In the genomic region with DNA sequence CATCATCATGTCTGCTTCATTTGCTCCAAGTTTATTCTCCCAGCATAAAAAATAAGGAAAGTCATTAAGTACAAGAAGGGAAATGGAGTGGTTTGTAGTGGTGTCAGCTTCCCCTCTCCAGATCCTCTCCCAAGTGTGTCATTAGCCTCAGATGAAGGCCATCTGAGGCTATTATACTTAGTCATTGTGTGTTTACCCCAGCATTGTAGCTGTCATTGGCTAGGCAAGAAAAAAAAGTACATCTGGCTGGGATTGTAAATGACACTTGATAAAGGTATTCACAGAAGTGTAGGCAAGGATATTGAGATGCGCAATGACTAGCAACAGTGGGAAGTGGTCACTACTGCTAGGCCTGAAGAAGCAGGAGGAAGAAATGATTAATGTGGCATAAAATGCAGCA, we compare ENCODE assay signal across 15 cellular contexts.
DNase-seq lines count a peak whose midpoint lies in the region; ATAC-seq and TF ChIP-seq lines count a peak whose summit lies in the region.
"Had no signal": no experiment of that assay in that cellular context is flagged by ENCODE, and none has a peak within 500 bp of the region (broad histone marks: within the 10 kb centered on the region; RNA-seq: fewer than 3 reads in every experiment).

No MANE protein-coding gene starts in this region.

- H3K9me3 ChIP-seq in mammary epithelial cell (replicated peaks; ENCODE audit: insufficient read depth, low read length) = no peaks in the 10 kb centered on the region
- H3K9me3 ChIP-seq: thyroid gland had no signal

- WGBS in mammary epithelial cell (ENCODE audit: low coverage, missing lambda C conversion rate) = 93% methylated on average over 1 of the region's 1 CpG

- no peaks in the 10 kb centered on the region for H3K79me2 ChIP-seq in mammary epithelial cell (ENCODE audit: insufficient read depth, low read length)

- no peaks in the 10 kb centered on the region for H3K4me1 ChIP-seq in mammary epithelial cell (ENCODE audit: insufficient read depth, low read length)
- H3K4me1 ChIP-seq: thyroid gland had no signal

- no peak overlapping the region for H2AFZ ChIP-seq in mammary epithelial cell (ENCODE audit: low read depth, low read length)

- H3K9me3 Mint-ChIP-seq in MCF 10A (ENCODE audit: unreplicated experiment) = no peaks in the 10 kb centered on the region
- peaks cover 5 to 6% of the 10 kb centered on the region in 2 donors for H3K9me3 Mint-ChIP-seq in stimulated activated naive CD8-positive, alpha-beta T cell treated with anti-CD3 and anti-CD28 coated beads, Interleukin-15, amount 100 ng/mL, for 72 hours
- H3K9me3 Mint-ChIP-seq in activated T-helper 2 cell treated with anti-CD3 and anti-CD28 coated beads, Interferon-gamma antibody, Interleukin-2, Interleukin-4, amounts not matched to agents 10 μg/mL and 5 μg/mL and 100 μg/mL, durations not matched to agents 14 hours and 24 hours and 36 hours = no peaks in the 10 kb centered on the region
- H3K9me3 Mint-ChIP-seq in activated T-helper 17 cell treated with anti-CD3 and anti-CD28 coated beads, Interleukin-2, amount 50 U/mL, for 72 hours = no peaks in the 10 kb centered on the region
- H3K9me3 Mint-ChIP-seq: activated naive CD8-positive, alpha-beta T cell treated with anti-CD3 and anti-CD28 coated beads for 36 hours had no signal

- H3K27me3 ChIP-seq in mammary epithelial cell (ENCODE audit: insufficient read depth, low read length) = peaks cover 1% of the 10 kb centered on the region
- H3K27me3 ChIP-seq: thyroid gland had no signal

- no peaks in the 10 kb centered on the region for H4K20me1 ChIP-seq in mammary epithelial cell (ENCODE audit: insufficient read depth, low read length)

- CTCF ChIA-PET in mammary epithelial cell (lab: Charles Lee; ENCODE audit: low non-redundant PET) = no interaction called here
- CTCF ChIA-PET in MCF 10A (lab: Yijun Ruan, JAX) = interaction anchor here (1.0 to 2.2 kb wide), 2 partner anchors 23 to 26 kb away, joined by 3 to 12 read pairs; no protein-coding TSS in a partner anchor

- intact Hi-C loops in mammary epithelial cell (cut with micrococcal nuclease) (no loop called here), MCF 10A (cut with micrococcal nuclease) (no loop called here)
- intact Hi-C loops in activated T-helper 2 cell treated with anti-CD3 and anti-CD28 coated beads, Interferon-gamma antibody, Interleukin-2, Interleukin-4, amounts not matched to agents 10 μg/mL and 5 μg/mL and 100 μg/mL, durations not matched to agents 14 hours and 24 hours and 36 hours (cut with micrococcal nuclease) = no loop called here

- ATAC-seq in stimulated activated naive CD8-positive, alpha-beta T cell treated with anti-CD3 and anti-CD28 coated beads, Interleukin-15, amount 100 ng/mL, for 72 hours = no peak
- ATAC-seq in HG03460 (IDR thresholded peaks at IDR 0.05; ENCODE audit: unreplicated experiment) = no peak
- no peak for ATAC-seq in activated T-helper 17 cell treated with anti-CD3 and anti-CD28 coated beads, Interleukin-2, amount 50 U/mL, for 72 hours (replicated peaks)
- ATAC-seq: WTC11 had no signal

- no peak overlapping the region for H3K4me3 Mint-ChIP-seq in MCF 10A (ENCODE audit: unreplicated experiment)
- H3K4me3 Mint-ChIP-seq in stimulated activated naive CD8-positive, alpha-beta T cell treated with anti-CD3 and anti-CD28 coated beads, Interleukin-15, amount 100 ng/mL, for 72 hours = no peak overlapping the region
- H3K4me3 Mint-ChIP-seq in activated T-helper 2 cell treated with anti-CD3 and anti-CD28 coated beads, Interferon-gamma antibody, Interleukin-2, Interleukin-4, amounts not matched to agents 10 μg/mL and 5 μg/mL and 100 μg/mL, durations not matched to agents 14 hours and 24 hours and 36 hours (ENCODE audit: low read depth) = no peak overlapping the region
- H3K4me3 Mint-ChIP-seq in activated T-helper 17 cell treated with anti-CD3 and anti-CD28 coated beads, Interleukin-2, amount 50 U/mL, for 72 hours = no peak overlapping the region
- H3K4me3 Mint-ChIP-seq: activated naive CD8-positive, alpha-beta T cell treated with anti-CD3 and anti-CD28 coated beads for 36 hours; WTC11 had no signal

- in situ Hi-C loops in mammary epithelial cell (cut with MboI; ENCODE audit: low sequenced_read_pairs in 2 of 2) = no loop called here

- TF ChIP-seq CTCF in mammary epithelial cell (conservative IDR thresholded peaks at IDR 0.05 in 1 of 2, IDR thresholded peaks at IDR 0.05 in 1 of 2; ENCODE audit: extremely low read depth in 1 of 2, insufficient read depth in 1 of 2, low read depth in 1 of 2, low read length in 2 of 2) (no peak), MCF 10A (IDR thresholded peaks at IDR 0.05; ENCODE audit: unreplicated experiment) (no peak), fibroblast of pulmonary artery (IDR thresholded peaks at IDR 0.05; ENCODE audit: low read length, missing control alignments) (no peak)

- H3K36me3 ChIP-seq in mammary epithelial cell (ENCODE audit: insufficient read depth, low read length) = no peaks in the 10 kb centered on the region
- H3K36me3 ChIP-seq: thyroid gland had no signal

- no peak overlapping the region for H3K4me3 ChIP-seq in mammary epithelial cell (replicated peaks in 1 of 3; ENCODE audit: insufficient read depth in 1 of 3, low read depth in 2 of 3, low read length in 3 of 3)
- no peak overlapping the region for H3K4me3 ChIP-seq in fibroblast of pulmonary artery (replicated peaks; ENCODE audit: low read depth, low read length)
- H3K4me3 ChIP-seq: thyroid gland had no signal

- POLR2A ChIA-PET in MCF 10A (lab: Yijun Ruan, JAX) = no interaction called here

- H3K27ac Mint-ChIP-seq in MCF 10A (ENCODE audit: low read depth, unreplicated experiment) = no peak overlapping the region
- no peak overlapping the region for H3K27ac Mint-ChIP-seq in stimulated activated naive CD8-positive, alpha-beta T cell treated with anti-CD3 and anti-CD28 coated beads, Interleukin-15, amount 100 ng/mL, for 72 hours
- H3K27ac Mint-ChIP-seq in activated T-helper 2 cell treated with anti-CD3 and anti-CD28 coated beads, Interferon-gamma antibody, Interleukin-2, Interleukin-4, amounts not matched to agents 10 μg/mL and 5 μg/mL and 100 μg/mL, durations not matched to agents 14 hours and 24 hours and 36 hours = no peak overlapping the region
- H3K27ac Mint-ChIP-seq in activated T-helper 17 cell treated with anti-CD3 and anti-CD28 coated beads, Interleukin-2, amount 50 U/mL, for 72 hours = no peak overlapping the region
- H3K27ac Mint-ChIP-seq: activated naive CD8-positive, alpha-beta T cell treated with anti-CD3 and anti-CD28 coated beads for 36 hours; WTC11 had no signal

- dilution Hi-C loops in mammary epithelial cell (cut with HindIII; ENCODE audit: low sequenced_read_pairs) = no loop called here

- H3K4me1 Mint-ChIP-seq in MCF 10A (ENCODE audit: insufficient read depth, unreplicated experiment) = no peaks in the 10 kb centered on the region
- peaks cover 13% of the 10 kb centered on the region for H3K4me1 Mint-ChIP-seq in stimulated activated naive CD8-positive, alpha-beta T cell treated with anti-CD3 and anti-CD28 coated beads, Interleukin-15, amount 100 ng/mL, for 72 hours
- peaks cover 9% of the 10 kb centered on the region for H3K4me1 Mint-ChIP-seq in activated T-helper 2 cell treated with anti-CD3 and anti-CD28 coated beads, Interferon-gamma antibody, Interleukin-2, Interleukin-4, amounts not matched to agents 10 μg/mL and 5 μg/mL and 100 μg/mL, durations not matched to agents 14 hours and 24 hours and 36 hours (ENCODE audit: low read depth)
- peaks cover 12% of the 10 kb centered on the region for H3K4me1 Mint-ChIP-seq in activated T-helper 17 cell treated with anti-CD3 and anti-CD28 coated beads, Interleukin-2, amount 50 U/mL, for 72 hours
- H3K4me1 Mint-ChIP-seq: WTC11 had no signal

- no peaks in the 10 kb centered on the region for H3K36me3 Mint-ChIP-seq in MCF 10A (ENCODE audit: insufficient read depth, unreplicated experiment)
- no peaks in the 10 kb centered on the region for H3K36me3 Mint-ChIP-seq in activated T-helper 2 cell treated with anti-CD3 and anti-CD28 coated beads, Interferon-gamma antibody, Interleukin-2, Interleukin-4, amounts not matched to agents 10 μg/mL and 5 μg/mL and 100 μg/mL, durations not matched to agents 14 hours and 24 hours and 36 hours (ENCODE audit: low read depth)
- H3K36me3 Mint-ChIP-seq in activated T-helper 17 cell treated with anti-CD3 and anti-CD28 coated beads, Interleukin-2, amount 50 U/mL, for 72 hours (ENCODE audit: low read depth) = no peaks in the 10 kb centered on the region
- H3K36me3 Mint-ChIP-seq: activated naive CD8-positive, alpha-beta T cell treated with anti-CD3 and anti-CD28 coated beads for 36 hours; WTC11 had no signal

- peaks cover 7% of the 10 kb centered on the region for H3K27me3 Mint-ChIP-seq in MCF 10A (ENCODE audit: insufficient read depth, unreplicated experiment)
- H3K27me3 Mint-ChIP-seq in stimulated activated naive CD8-positive, alpha-beta T cell treated with anti-CD3 and anti-CD28 coated beads, Interleukin-15, amount 100 ng/mL, for 72 hours = no peaks in the 10 kb centered on the region
- peaks cover 6% of the 10 kb centered on the region for H3K27me3 Mint-ChIP-seq in activated T-helper 2 cell treated with anti-CD3 and anti-CD28 coated beads, Interferon-gamma antibody, Interleukin-2, Interleukin-4, amounts not matched to agents 10 μg/mL and 5 μg/mL and 100 μg/mL, durations not matched to agents 14 hours and 24 hours and 36 hours (ENCODE audit: low read depth)
- H3K27me3 Mint-ChIP-seq in activated T-helper 17 cell treated with anti-CD3 and anti-CD28 coated beads, Interleukin-2, amount 50 U/mL, for 72 hours = no peaks in the 10 kb centered on the region
- H3K27me3 Mint-ChIP-seq: activated naive CD8-positive, alpha-beta T cell treated with anti-CD3 and anti-CD28 coated beads for 36 hours had no signal

- BruUV-seq in mammary epithelial cell (replicated peaks; lab: Mats Ljungman, UMichigan) = no TSS peak
- no TSS peak for BruUV-seq in MCF 10A (replicated peaks; lab: Mats Ljungman, UMichigan)

- peak; percentile 22 for DNase-seq in mammary epithelial cell
- DNase-seq in MCF 10A (ENCODE audit: unreplicated experiment) = no peak
- peak; percentile 82 for DNase-seq in NCI-H510A treated with DMSO at 0.1 percent for 48 hours (lab: John Stamatoyannopoulos, UW)
- DNase-seq in fibroblast of pulmonary artery (ENCODE audit: low read depth) = peak; percentile 16
- no peak for DNase-seq in stimulated activated naive CD8-positive, alpha-beta T cell treated with anti-CD3 and anti-CD28 coated beads, Interleukin-15, amount 100 ng/mL, for 72 hours
- DNase-seq in activated T-helper 2 cell treated with anti-CD3 and anti-CD28 coated beads, Interferon-gamma antibody, Interleukin-2, Interleukin-4, amounts not matched to agents 10 μg/mL and 5 μg/mL and 100 μg/mL, durations not matched to agents 14 hours and 24 hours and 36 hours (ENCODE audit: low spot score) = no peak
- DNase-seq: activated naive CD8-positive, alpha-beta T cell treated with anti-CD3 and anti-CD28 coated beads for 36 hours; cerebellar nuclear complex; DND-41; KBM-7; NCI-H2107; thyroid gland had no signal

- no peak overlapping the region for H3K4me2 ChIP-seq in mammary epithelial cell (ENCODE audit: insufficient read depth, low read depth, low read length)

- no peak overlapping the region for H3K27ac ChIP-seq in mammary epithelial cell (ENCODE audit: insufficient read depth, low read depth, low read length)
- H3K27ac ChIP-seq: thyroid gland had no signal

- no peak overlapping the region for H3K9ac ChIP-seq in mammary epithelial cell (ENCODE audit: insufficient read depth, low read length)

Comparison
In these comparisons a context has a peak if more than half of its experiments do, and no peak if none do; other contexts are left out.
1. DNase-seq: peak in mammary epithelial cell (single experiment), NCI-H510A treated with DMSO at 0.1 percent for 48 hours (single experiment) and fibroblast of pulmonary artery (single experiment); none in MCF 10A (single experiment), stimulated activated naive CD8-positive, alpha-beta T cell treated with anti-CD3 and anti-CD28 coated beads, Interleukin-15, amount 100 ng/mL, for 72 hours (0 of 2) and activated T-helper 2 cell treated with anti-CD3 and anti-CD28 coated beads, Interferon-gamma antibody, Interleukin-2, Interleukin-4, amounts not matched to agents 10 μg/mL and 5 μg/mL and 100 μg/mL, durations not matched to agents 14 hours and 24 hours and 36 hours (single experiment).